ENCODE assay signal across 8 cellular contexts in genomic region chr7:26397786-26398435, GRCh38.
DNase-seq lines count a peak whose midpoint lies in the region; ATAC-seq and TF ChIP-seq lines count a peak whose summit lies in the region.

No MANE protein-coding gene starts in this region.

- H3K27ac Mint-ChIP-seq in neural crest cell (ENCODE audit: unreplicated experiment), result peak overlapping the region; percentile 91

- no peak for TF ChIP-seq CTCF in fibroblast of pulmonary artery (IDR thresholded peaks at IDR 0.05; ENCODE audit: low read length, missing control alignments)
- TF ChIP-seq CTCF in neural crest cell (conservative IDR thresholded peaks at IDR 0.05), result peak; percentile 40

- H3K9me3 Mint-ChIP-seq in neural crest cell, result no peaks in the 10 kb centered on the region

- H3K4me1 Mint-ChIP-seq in neural crest cell, result peaks cover 35% of the 10 kb centered on the region

- H3K4me3 Mint-ChIP-seq in neural crest cell, result peak overlapping the region; percentile 88

- ATAC-seq in GM19455 (IDR thresholded peaks at IDR 0.05; ENCODE audit: unreplicated experiment) (peak; percentile 29), HG03558 (IDR thresholded peaks at IDR 0.05; ENCODE audit: extremely low read depth, unreplicated experiment) (peak; percentile 12)

- H3K36me3 Mint-ChIP-seq in neural crest cell (ENCODE audit: low read depth), result no peaks in the 10 kb centered on the region

- no peaks in the 10 kb centered on the region for H3K27me3 Mint-ChIP-seq in neural crest cell (ENCODE audit: low read depth)

- DNase-seq in EL (peak; percentile 8), UCSD-AML1 (lab: John Stamatoyannopoulos, UW; ENCODE audit: unreplicated experiment) (peak; percentile 61), fibroblast of pulmonary artery (ENCODE audit: low read depth) (peak; percentile 3), neural crest cell (ENCODE audit: low read depth, low spot score) (peak; percentile 41), hippocampal formation (lab: John Stamatoyannopoulos, UW) (no peak)
- DNase-seq in central memory CD4-positive, alpha-beta T cell, result no peak

- peak overlapping the region; percentile 55 for H3K4me3 ChIP-seq in fibroblast of pulmonary artery (replicated peaks; ENCODE audit: low read depth, low read length)

Comparison
In these comparisons a context has a peak if more than half of its experiments do, and no peak if none do; other contexts are left out.
1. DNase-seq: peak in EL (single experiment), UCSD-AML1 (single experiment), fibroblast of pulmonary artery (single experiment) and neural crest cell (single experiment); none in hippocampal formation (0 of 2) and central memory CD4-positive, alpha-beta T cell (single experiment).